10 cellular contexts compared by ENCODE assay signal in genomic region chr14:68544150-68544892, GRCh38.
DNase-seq lines count a peak whose midpoint lies in the region; ATAC-seq, FAIRE-seq and TF ChIP-seq lines count a peak whose summit lies in the region.
"Had no signal": no experiment of that assay in that cellular context is flagged by ENCODE, and none has a peak within 500 bp of the region (broad histone marks: within the 10 kb centered on the region; RNA-seq: fewer than 3 reads in every experiment).

No MANE protein-coding gene starts in this region.

- H3K36me3 Mint-ChIP-seq in T-helper 17 cell (ENCODE audit: low read depth) = no peaks in the 10 kb centered on the region
- H3K36me3 Mint-ChIP-seq in naive thymus-derived CD8-positive, alpha-beta T cell = peaks cover 0 to 3% (median 0%) of the 10 kb centered on the region in 3 donors

- TF ChIP-seq RAD21 in A549 (conservative IDR thresholded peaks at IDR 0.05 in 1 of 2, IDR thresholded peaks at IDR 0.05 in 1 of 2) = no peak

- TF ChIP-seq CTCF in A549 (IDR thresholded peaks at IDR 0.05) = no peak

- TF ChIP-seq POLR2A in A549 (IDR thresholded peaks at IDR 0.05; ENCODE audit: low read length) = no peak

- no peak overlapping the region for H3K4me3 Mint-ChIP-seq in T-helper 17 cell
- no peak overlapping the region for H3K4me3 Mint-ChIP-seq in naive thymus-derived CD8-positive, alpha-beta T cell
- H3K4me3 Mint-ChIP-seq: CD4-positive, alpha-beta memory T cell had no signal

- H3K9me3 ChIP-seq in A549 (peaks cover 3% of the 10 kb centered on the region; the same call in 1 of the 3 replicates), T-helper 17 cell (ENCODE audit: control insufficient read depth, low read length, poor library complexity, severe bottlenecking) (no peaks in the 10 kb centered on the region)

- no peak overlapping the region for H3K4me2 ChIP-seq in A549

- CTCF ChIA-PET in A549 (lab: Yijun Ruan, JAX) = no interaction called here

- POLR2A ChIA-PET in A549 (lab: Yijun Ruan, JAX) = no interaction called here
- POLR2A ChIA-PET in naive thymus-derived CD8-positive, alpha-beta T cell (lab: Charles Lee) = no interaction called here

- peaks cover 28% of the 10 kb centered on the region for H3K4me1 ChIP-seq in A549

- peak overlapping the region; percentile 90 to 98; a peak in 4 of 6 replicates for H3K27ac ChIP-seq in A549

- no peaks in the 10 kb centered on the region for H3K9me3 Mint-ChIP-seq in naive thymus-derived CD8-positive, alpha-beta T cell
- H3K9me3 Mint-ChIP-seq: CD4-positive, alpha-beta memory T cell had no signal

- WGBS in A549 (ENCODE audit: missing lambda C conversion rate) = 92% methylated on average over 5 of the region's 5 CpGs

- no peak for ATAC-seq in A549
- no peak for ATAC-seq in T-helper 17 cell
- ATAC-seq in naive thymus-derived CD8-positive, alpha-beta T cell = no peak

- peaks cover 3% of the 10 kb centered on the region for H3K4me1 Mint-ChIP-seq in T-helper 17 cell
- H3K4me1 Mint-ChIP-seq in naive thymus-derived CD8-positive, alpha-beta T cell = peaks cover 0 to 10% (median 4%) of the 10 kb centered on the region in 4 donors

- H3K27ac Mint-ChIP-seq in T-helper 17 cell = no peak overlapping the region
- H3K27ac Mint-ChIP-seq in naive thymus-derived CD8-positive, alpha-beta T cell = peak overlapping the region in 2 of 10 donors; percentile 9 to 43

- no peak overlapping the region for H3K4me3 ChIP-seq in A549

- TF ChIP-seq EP300 in A549 (IDR thresholded peaks at IDR 0.05) = no peak

- H3K27me3 Mint-ChIP-seq in T-helper 17 cell = no peaks in the 10 kb centered on the region
- H3K27me3 Mint-ChIP-seq in naive thymus-derived CD8-positive, alpha-beta T cell = no peaks in the 10 kb centered on the region
- H3K27me3 Mint-ChIP-seq: CD4-positive, alpha-beta memory T cell had no signal

- no peak for FAIRE-seq in A549 (lab: Jason Lieb, UNC)

- DNase-seq in A549 (ENCODE audit: low read depth in 1 of 2, low spot score in 1 of 2) (no peak), NCI-H226 (peak; percentile 99), fibroblast of gingiva (ENCODE audit: low read depth) (peak; percentile 98), non-pigmented ciliary epithelial cell (ENCODE audit: low read depth) (peak; percentile 99), hippocampal formation (lab: John Stamatoyannopoulos, UW) (no peak), T-helper 17 cell (no peak), NCI-H510A treated with DMSO at 0.1 percent for 48 hours (lab: John Stamatoyannopoulos, UW) (no peak)
- DNase-seq in naive thymus-derived CD8-positive, alpha-beta T cell = no peak
- DNase-seq: activated CD4-positive, CD25-positive, alpha-beta regulatory T cell; CD4-positive, alpha-beta memory T cell had no signal

TF ChIP-seq in A549, 52 proteins besides CTCF, POLR2A, EP300 and RAD21:
- TF ChIP-seq HOXB13 (CRISPR knock-in tag; IDR thresholded peaks at IDR 0.05; ENCODE audit: low read depth) (no peak), CBX2 (IDR thresholded peaks at IDR 0.05; ENCODE audit: borderline replicate concordance, low read depth) (no peak), HMGXB4 (CRISPR knock-in tag; IDR thresholded peaks at IDR 0.05; ENCODE audit: borderline replicate concordance) (no peak), HEYL (CRISPR knock-in tag; IDR thresholded peaks at IDR 0.05) (no peak), E2F6 (IDR thresholded peaks at IDR 0.05; ENCODE audit: borderline replicate concordance, low read depth) (no peak), ESRRA (IDR thresholded peaks at IDR 0.05; ENCODE audit: borderline replicate concordance, low read length) (no peak), ZFP36 (IDR thresholded peaks at IDR 0.05; ENCODE audit: borderline replicate concordance, partially characterized antibody) (no peak), CHD2 (IDR thresholded peaks at IDR 0.05; ENCODE audit: low read length, partially characterized antibody) (no peak), SREBF2 (IDR thresholded peaks at IDR 0.05) (no peak)

Comparison
In these comparisons a context has a peak if more than half of its experiments do, and no peak if none do; other contexts are left out.
1. DNase-seq: peak in NCI-H226 (single experiment), fibroblast of gingiva (single experiment) and non-pigmented ciliary epithelial cell (single experiment); none in A549 (0 of 2), hippocampal formation (0 of 2), T-helper 17 cell (0 of 3), naive thymus-derived CD8-positive, alpha-beta T cell (0 of 10) and NCI-H510A treated with DMSO at 0.1 percent for 48 hours (single experiment).